ENCODE assay signal across 8 cellular contexts in genomic region chr5:180328296-180329137, GRCh38. TPM values are rescaled to one million over a fixed set of nuclear protein-coding genes. Genes with fewer than 3 reads are reported as not detected.
DNase-seq lines count a peak whose midpoint lies in the region; ATAC-seq and TF ChIP-seq lines count a peak whose summit lies in the region.

No MANE protein-coding gene starts in this region.

- no peak for TF ChIP-seq POLR2A in uterus (IDR thresholded peaks at IDR 0.05)

- H3K9me3 ChIP-seq in uterus, result no peaks in the 10 kb centered on the region

- DNase-seq in COR-L47 (lab: John Stamatoyannopoulos, UW), result peak; percentile 78
- peak; percentile 68 for DNase-seq in LHCN-M2 (ENCODE audit: low read depth)
- peak; percentile 78 for DNase-seq in SIG-M5 treated with dmso at 0.1 percent for 504 hours (lab: John Stamatoyannopoulos, UW; ENCODE audit: unreplicated experiment)
- DNase-seq in activated effector memory CD4-positive, alpha-beta T cell treated with anti-CD3 and anti-CD28 coated beads, Interleukin-2, amount 50 U/mL, for 16 hours, result peak; percentile 94
- peak; percentile 47 for DNase-seq in glomerular endothelial cell (ENCODE audit: extremely low read depth, low read depth, low spot score)
- DNase-seq in pons (ENCODE audit: low spot score), result peak; percentile 71
- DNase-seq in uterus, result peak; percentile 70 to 75

- TF ChIP-seq CTCF in uterus (IDR thresholded peaks at IDR 0.05), result peak in 3 of 4 experiments; percentile 47 to 65 (median 52)

- intact Hi-C loops in uterus (cut with DNase I; ENCODE audit: low total_unique reads), result no loop called here

- H3K27ac ChIP-seq in uterus, result peak overlapping the region in 1 of 2 donors; percentile 82

- H3K4me3 ChIP-seq in uterus, result no peak overlapping the region

- no peaks in the 10 kb centered on the region for H3K36me3 ChIP-seq in uterus

- no peaks in the 10 kb centered on the region for H3K27me3 ChIP-seq in uterus

- peak; percentile 82 for ATAC-seq in GM21528 (IDR thresholded peaks at IDR 0.05; ENCODE audit: low FRiP score, unreplicated experiment)

- peaks cover 0 to 10% of the 10 kb centered on the region in 2 donors for H3K4me1 ChIP-seq in uterus

RNA-seq across cellular contexts. Expression of gene GFPT2, which starts 24.6 kb away (rescaled TPM):
- total RNA-seq in LHCN-M2 (2014; rRNA removed) (148 and 189 TPM in 2 replicates), glomerular endothelial cell (10.2 and 13.2 TPM in 2 replicates), uterus (100 to 1,000 TPM in 1 of 4 donors, 10 to 100 TPM in 3; 18.2 to 118 (median 47.8) TPM)
- 47.1 TPM for polyA plus RNA-seq in LHCN-M2 (2012)

RNA-seq across cellular contexts. Expression of gene MAPK9, which starts 36.6 kb away (rescaled TPM):
- total RNA-seq in LHCN-M2 (2014; rRNA removed) (26.7 and 33.8 TPM in 2 replicates), glomerular endothelial cell (24.3 and 26.8 TPM in 2 replicates), uterus (10 to 100 TPM in 3 of 4 donors, 1 to 10 TPM in 1; 9.2 to 45.1 (median 33.3) TPM)
- polyA plus RNA-seq in LHCN-M2 (2012), result 19.9 TPM
